ENCODE assay signal across 24 cellular contexts in genomic region chr6:106249658-106250057, GRCh38.
A peak's percentile ranks its signal among the peaks of the same experiment; 100 is the strongest.
DNase-seq lines count a peak whose midpoint lies in the region; ATAC-seq, FAIRE-seq and TF ChIP-seq lines count a peak whose summit lies in the region.
"Had no signal": no experiment of that assay in that cellular context is flagged by ENCODE, and none has a peak within 500 bp of the region (broad histone marks: within the 10 kb centered on the region; RNA-seq: fewer than 3 reads in every experiment).

No MANE protein-coding gene starts in this region.

- no peak overlapping the region for H3K9ac ChIP-seq in OCI-LY3 (ENCODE audit: low read length)

- H3K4me1 ChIP-seq in OCI-LY3 (ENCODE audit: low read length) = peaks cover 62% of the 10 kb centered on the region
- H3K4me1 ChIP-seq: Caco-2 had no signal

- H3K9me3 Mint-ChIP-seq in activated T-cell treated with anti-CD3 and anti-CD28 coated beads, Interleukin-2, amount 50 U/mL, for 72 hours = no peaks in the 10 kb centered on the region
- H3K9me3 Mint-ChIP-seq in activated T-cell treated with anti-CD3 and anti-CD28 coated beads, Interleukin-2, amount 50 U/mL, for 4 hours = no peaks in the 10 kb centered on the region
- H3K9me3 Mint-ChIP-seq in memory B cell = no peaks in the 10 kb centered on the region
- H3K9me3 Mint-ChIP-seq: CD4-positive, alpha-beta T cell; GM23338; HFFc6 had no signal

- H3K36me3 Mint-ChIP-seq in activated T-cell treated with anti-CD3 and anti-CD28 coated beads, Interleukin-2, amount 50 U/mL, for 72 hours (ENCODE audit: insufficient read depth in 2 of 2) = peaks cover 3 to 7% of the 10 kb centered on the region in 2 donors
- peaks cover 19% of the 10 kb centered on the region for H3K36me3 Mint-ChIP-seq in activated T-cell treated with anti-CD3 and anti-CD28 coated beads, Interleukin-2, amount 50 U/mL, for 4 hours (ENCODE audit: insufficient read depth)
- peaks cover 6% of the 10 kb centered on the region for H3K36me3 Mint-ChIP-seq in memory B cell

- DNase-seq in activated T-cell treated with anti-CD3 and anti-CD28 coated beads, Interleukin-2, amount 50 U/mL, for 72 hours = no peak
- DNase-seq in activated T-cell treated with anti-CD3 and anti-CD28 coated beads, Interleukin-2, amount 50 U/mL, for 4 hours = no peak
- no peak for DNase-seq in GM19239 (ENCODE audit: insufficient read length, low spot score)
- DNase-seq in memory B cell (ENCODE audit: low spot score in 2 of 2) = no peak
- DNase-seq in urothelium cell line (ENCODE audit: low spot score) = no peak
- no peak for DNase-seq in frontal cortex (ENCODE audit: low spot score in 2 of 2)
- DNase-seq in NCI-H2029 (lab: John Stamatoyannopoulos, UW) = no peak
- DNase-seq: ACHN; BE2C; C1 segment of cervical spinal cord; Caco-2; CD4-positive, alpha-beta T cell; DMS153; DMS79; GDM1; HFFc6; IMR-90; KBM-7 had no signal

- H3K4me1 Mint-ChIP-seq in activated T-cell treated with anti-CD3 and anti-CD28 coated beads, Interleukin-2, amount 50 U/mL, for 72 hours (ENCODE audit: low read depth) = peaks cover 18% of the 10 kb centered on the region
- H3K4me1 Mint-ChIP-seq in activated T-cell treated with anti-CD3 and anti-CD28 coated beads, Interleukin-2, amount 50 U/mL, for 4 hours (ENCODE audit: low read depth) = peaks cover 18% of the 10 kb centered on the region
- H3K4me1 Mint-ChIP-seq in memory B cell = peaks cover 18% of the 10 kb centered on the region

- no peaks in the 10 kb centered on the region for H3K36me3 ChIP-seq in OCI-LY3 (replicated peaks; ENCODE audit: low read depth, low read length)

- no peak for TF ChIP-seq CTCF in OCI-LY3 (IDR thresholded peaks at IDR 0.05; ENCODE audit: low read depth, low read length)

- no peaks in the 10 kb centered on the region for H3K27me3 Mint-ChIP-seq in activated T-cell treated with anti-CD3 and anti-CD28 coated beads, Interleukin-2, amount 50 U/mL, for 72 hours (ENCODE audit: low read depth)
- no peaks in the 10 kb centered on the region for H3K27me3 Mint-ChIP-seq in activated T-cell treated with anti-CD3 and anti-CD28 coated beads, Interleukin-2, amount 50 U/mL, for 4 hours (ENCODE audit: low read depth)
- no peaks in the 10 kb centered on the region for H3K27me3 Mint-ChIP-seq in memory B cell
- H3K27me3 Mint-ChIP-seq: CD4-positive, alpha-beta T cell had no signal

- H3K4me3 Mint-ChIP-seq in activated T-cell treated with anti-CD3 and anti-CD28 coated beads, Interleukin-2, amount 50 U/mL, for 72 hours = no peak overlapping the region
- no peak overlapping the region for H3K4me3 Mint-ChIP-seq in activated T-cell treated with anti-CD3 and anti-CD28 coated beads, Interleukin-2, amount 50 U/mL, for 4 hours
- no peak overlapping the region for H3K4me3 Mint-ChIP-seq in memory B cell
- H3K4me3 Mint-ChIP-seq: CD4-positive, alpha-beta T cell; GM23338; HFFc6 had no signal

- H3K27ac Mint-ChIP-seq in activated T-cell treated with anti-CD3 and anti-CD28 coated beads, Interleukin-2, amount 50 U/mL, for 72 hours = peak overlapping the region; percentile 33
- H3K27ac Mint-ChIP-seq in memory B cell = no peak overlapping the region
- H3K27ac Mint-ChIP-seq: CD4-positive, alpha-beta T cell; GM23338; HFFc6 had no signal

- FAIRE-seq in GM19239 (lab: Jason Lieb, UNC) = peak; percentile 47
- no peak for FAIRE-seq in urothelium cell line (lab: Jason Lieb, UNC)
- FAIRE-seq in frontal cortex (lab: Jason Lieb, UNC) = no peak
- FAIRE-seq: A204.1, H54, HTR-8/SVneo had no signal

- H3K79me2 ChIP-seq in OCI-LY3 (ENCODE audit: low read length) = peaks cover 22% of the 10 kb centered on the region

- no peak for ATAC-seq in activated T-cell treated with anti-CD3 and anti-CD28 coated beads, Interleukin-2, amount 50 U/mL, for 72 hours (replicated peaks in 1 of 2)
- no peak for ATAC-seq in activated T-cell treated with anti-CD3 and anti-CD28 coated beads, Interleukin-2, amount 50 U/mL, for 4 hours
- peak; percentile 38 for ATAC-seq in memory B cell (ENCODE audit: low read depth)
- ATAC-seq: GM23338, HCT116 had no signal

- no peaks in the 10 kb centered on the region for H3K9me3 ChIP-seq in OCI-LY3 (ENCODE audit: insufficient read depth, low read length)
- H3K9me3 ChIP-seq: BE2C, Caco-2 had no signal

- no peaks in the 10 kb centered on the region for H4K20me1 ChIP-seq in OCI-LY3 (ENCODE audit: insufficient read depth, low read length)

- peak overlapping the region; percentile 33 for H3K4me2 ChIP-seq in OCI-LY3 (ENCODE audit: low read length)
- H3K4me2 ChIP-seq: GM23338 had no signal

- no peak overlapping the region for H2AFZ ChIP-seq in OCI-LY3 (ENCODE audit: low read depth, low read length)
- H2AFZ ChIP-seq: GM23338 had no signal

- H3K27me3 ChIP-seq in OCI-LY3 (ENCODE audit: low read depth, low read length) = no peaks in the 10 kb centered on the region
- H3K27me3 ChIP-seq: BE2C had no signal

- no peak overlapping the region for H3K4me3 ChIP-seq in OCI-LY3 (ENCODE audit: low read length)
- H3K4me3 ChIP-seq: GM23338 had no signal

- no peak overlapping the region for H3K27ac ChIP-seq in OCI-LY3 (ENCODE audit: low read length)
